In genomic region chr6:52416629-52417151, GRCh38 we compare ENCODE assay signal across 8 cellular contexts. TPM values are rescaled to one million over a fixed set of nuclear protein-coding genes. Genes with fewer than 3 reads are reported as not detected.
A peak's percentile ranks its signal among the peaks of the same experiment; 100 is the strongest.
DNase-seq lines count a peak whose midpoint lies in the region; ATAC-seq, FAIRE-seq and TF ChIP-seq lines count a peak whose summit lies in the region.

No MANE protein-coding gene starts in this region.

- 0% methylated on average over 1 of the region's 1 CpG for WGBS in GM12878 (ENCODE audit: insufficient coverage, insufficient replicate concordance, low lambda C conversion rate, missing lambda C conversion rate)

- no peak for FAIRE-seq in GM12878 (lab: Jason Lieb, UNC)
- peak; percentile 76 for FAIRE-seq in islet of Langerhans (lab: Jason Lieb, UNC)

- TF ChIP-seq RAD21 in GM12878 (IDR thresholded peaks at IDR 0.05; ENCODE audit: insufficient read depth, low read depth, low read length) = peak; percentile 100

- H3K9ac ChIP-seq in GM12878 (ENCODE audit: control insufficient read depth, insufficient read depth, low read length) = no peak overlapping the region

- SMC1A ChIA-PET in GM12878 (lab: Charles Lee; ENCODE audit: uncharacterized antibody, unreplicated experiment) = interaction anchor here (0.6 to 13.5 kb wide), 26 partner anchors 9 to 266 kb away, joined by 3 to 249 read pairs (median 6); partner anchors contain the start of gene MCM3

- RAD21 ChIA-PET in GM12878 (lab: Charles Lee; ENCODE audit: unreplicated experiment) = interaction anchor here (0.7 to 8.0 kb wide), 18 partner anchors 11 to 251 kb away, joined by 3 to 124 read pairs (median 6); partner anchors contain the start of gene MCM3

- POLR2A ChIA-PET in GM12878 (lab: Charles Lee) = interaction anchor here (1.4 to 3.0 kb wide), 2 partner anchors 77 to 246 kb away, joined by 4 to 17 read pairs; no protein-coding TSS in a partner anchor

- H3K4me3 ChIP-seq in GM12878 = no peak overlapping the region

- in situ Hi-C loops in GM12878 (cut with MboI) = loop anchor here (5.0 kb wide), 3 partner anchors 81 to 246 kb away; partner anchors contain the start of gene TRAM2

- H3K79me2 ChIP-seq in GM12878 (ENCODE audit: control insufficient read depth, insufficient read depth, low read length) = no peaks in the 10 kb centered on the region; the same call in 1 of the 2 replicates

- intact Hi-C loops in GM12878 (cut with micrococcal nuclease; ENCODE audit: unreplicated experiment) = loop anchor here (1.0 kb wide), 2 partner anchors 182 to 247 kb away; no protein-coding TSS in a partner anchor

- no peaks in the 10 kb centered on the region for H3K9me3 ChIP-seq in GM12878 (replicated peaks; ENCODE audit: control insufficient read depth, insufficient read depth, low read length)

- no peaks in the 10 kb centered on the region for H3K27me3 ChIP-seq in GM12878 (replicated peaks in 1 of 2; ENCODE audit: control insufficient read depth in 2 of 2, insufficient read depth in 2 of 2, low read length in 1 of 2)

- BruUV-seq in GM12878 (replicated peaks; lab: Mats Ljungman, UMichigan) = no TSS peak

- no peaks in the 10 kb centered on the region for H3K36me3 ChIP-seq in GM12878 (ENCODE audit: control insufficient read depth in 2 of 2, insufficient read depth in 2 of 2, low read length in 1 of 2)

- peak overlapping the region; percentile 25; the same call in 1 of the 2 replicates for H2AFZ ChIP-seq in GM12878 (ENCODE audit: control insufficient read depth, low read depth, low read length)

- TF ChIP-seq CTCF in GM12878 (IDR thresholded peaks at IDR 0.05 in 2 of 3, conservative IDR thresholded peaks at IDR 0.05 in 1 of 3; ENCODE audit: control insufficient read depth in 2 of 3, extremely low read depth in 1 of 3, insufficient read depth in 1 of 3, low read depth in 3 of 3, low read length in 3 of 3) = peak; percentile 74 to 88 (median 82)

- no peaks in the 10 kb centered on the region for H4K20me1 ChIP-seq in GM12878 (ENCODE audit: control insufficient read depth, insufficient read depth)

- DNase-seq in DMS79 (lab: John Stamatoyannopoulos, UW) (peak; percentile 37), NCI-H748 (lab: John Stamatoyannopoulos, UW; ENCODE audit: unreplicated experiment) (peak; percentile 76), GM12878 (ENCODE audit: low read depth, low spot score) (peak; percentile 61), superior temporal gyrus (ENCODE audit: extremely low spot score) (peak; percentile 85)
- no peak for DNase-seq in activated T-cell treated with anti-CD3 and anti-CD28 coated beads, Interleukin-2, amount 50 U/mL, for 48 hours

- CTCF ChIA-PET in GM12878 (lab: Yijun Ruan, JAX) = interaction anchor here (0.6 to 11.2 kb wide), 35 partner anchors 9 to 280 kb away, joined by 3 to 137 read pairs (median 7); partner anchors contain the start of genes MCM3 and TRAM2

- peak; percentile 25 for ATAC-seq in HG03095 (IDR thresholded peaks at IDR 0.05; ENCODE audit: unreplicated experiment)
- peak; percentile 48 for ATAC-seq in GM12878
- ATAC-seq in GM21529 (IDR thresholded peaks at IDR 0.05; ENCODE audit: unreplicated experiment) = no peak

- TF ChIP-seq POLR2A in GM12878 (IDR thresholded peaks at IDR 0.05; ENCODE audit: low read depth, low read length) = no peak

- peaks cover 18% of the 10 kb centered on the region for H3K4me1 ChIP-seq in GM12878 (ENCODE audit: control insufficient read depth, insufficient read depth, low read length)

- no peak for TF ChIP-seq EP300 in GM12878 (IDR thresholded peaks at IDR 0.05; ENCODE audit: borderline replicate concordance in 1 of 2, control insufficient read depth in 1 of 2, low read depth in 2 of 2, low read length in 2 of 2)

- no peak overlapping the region for H3K27ac ChIP-seq in GM12878 (ENCODE audit: control insufficient read depth, insufficient read depth)

- no peak overlapping the region for H3K4me2 ChIP-seq in GM12878 (ENCODE audit: control insufficient read depth, insufficient read depth)

TF ChIP-seq in GM12878, 131 proteins besides CTCF, POLR2A, EP300 and RAD21:
- TF ChIP-seq YY1 (IDR thresholded peaks at IDR 0.05; ENCODE audit: low read depth, low read length) = 0 out of 2 replicates have a peak, but pooled peaks have one; percentile 49
- 0 out of 2 replicates have a peak, but pooled peaks have one; percentile 18 for TF ChIP-seq TBL1XR1 (IDR thresholded peaks at IDR 0.05; ENCODE audit: low read depth, low read length)
- peak; percentile 33; the same call in 1 of the 2 replicates for TF ChIP-seq ZNF24 (IDR thresholded peaks at IDR 0.05)
- 0 out of 2 replicates have a peak, but pooled peaks have one; percentile 23 for TF ChIP-seq IRF4 (IDR thresholded peaks at IDR 0.05; ENCODE audit: low read depth, low read length)
- no peak for TF ChIP-seq NFIC (IDR thresholded peaks at IDR 0.05; ENCODE audit: low read depth, low read length)
- TF ChIP-seq IRF3 (IDR thresholded peaks at IDR 0.05) = no peak
- TF ChIP-seq BHLHE40 (IDR thresholded peaks at IDR 0.05; ENCODE audit: borderline replicate concordance in 1 of 2, low read depth in 2 of 2, low read length in 1 of 2) = peak in 1 of 2 experiments; percentile 83; a peak in 2 of 4 replicates
- no peak for TF ChIP-seq FOS (IDR thresholded peaks at IDR 0.05; ENCODE audit: borderline replicate concordance, extremely low read depth, insufficient read length)
- 0 out of 2 replicates have a peak, but pooled peaks have one; percentile 33 for TF ChIP-seq FOXM1 (IDR thresholded peaks at IDR 0.05; ENCODE audit: low read depth, low read length)
- peak; percentile 99 for TF ChIP-seq SMC3 (IDR thresholded peaks at IDR 0.05; ENCODE audit: borderline replicate concordance, low read length)
- peak; percentile 9; the same call in 1 of the 2 replicates for TF ChIP-seq ATF7 (IDR thresholded peaks at IDR 0.05; ENCODE audit: low read depth)
- peak; percentile 19; the same call in 1 of the 3 replicates for TF ChIP-seq POU2F2 (IDR thresholded peaks at IDR 0.05; ENCODE audit: borderline replicate concordance, low read depth, low read length)
- TF ChIP-seq MEF2B (IDR thresholded peaks at IDR 0.05; ENCODE audit: partially characterized antibody, poor library complexity, severe bottlenecking) = no peak

RNA-seq across cellular contexts. Expression of gene EFHC1, which starts 3.5 kb away (rescaled TPM):
- total RNA-seq in GM12878 (2013; cell fraction: nucleolus; rRNA removed) = 36.3 and 38.8 TPM in 2 replicates
- 5.9 and 6.7 TPM in 2 replicates for total RNA-seq in GM12878 (2014; rRNA removed)
- total RNA-seq in GM12878 (2014; rRNA removed; fragmentation: Illumina TruSeq; extraction: Trizol) = 7.7 TPM in 2 replicates
- total RNA-seq in GM12878 (2021) = 5.2 and 5.5 TPM in 2 replicates
- polyA plus RNA-seq in GM12878 (2011; ENCODE audit: low read depth) = 4.0 TPM
- 14.5 and 16.8 TPM in 2 replicates for polyA plus RNA-seq in GM12878 (2011; rRNA removed)
- 4.1 and 5.7 TPM in 2 replicates for polyA plus RNA-seq in GM12878 (2011; cell fraction: cytosol; rRNA removed)
- polyA plus RNA-seq in GM12878 (2011; cell fraction: nucleus; rRNA removed) = 56.8 and 68.9 TPM in 2 replicates
- 8.8 and 12.1 TPM in 2 replicates for polyA plus RNA-seq in GM12878 (2012)
- polyA plus RNA-seq in GM12878 (2014; fragmentation: Illumina TruSeq; extraction: Trizol) = 8.5 and 8.6 TPM in 2 replicates
- polyA plus RNA-seq in GM12878 (2014; fragmentation: Nextera tagmentation; extraction: Ambion mirVana) = 1 to 10 TPM; 9.0 to 9.1 TPM
- 7.1 and 8.7 TPM in 2 replicates for polyA plus RNA-seq in GM12878 (2014; rRNA removed)
- 10 to 100 TPM; 11.8 to 13.5 TPM for polyA plus RNA-seq in GM12878 (2016; fragmentation: Nextera tagmentation; extraction: Ambion mirVana)
- polyA minus RNA-seq in GM12878 (2011; rRNA and poly(A)+ RNA removed) = 5.9 and 8.0 TPM in 2 replicates
- polyA minus RNA-seq in GM12878 (2011; cell fraction: cytosol; rRNA and poly(A)+ RNA removed) = 1.2 and 1.9 TPM in 2 replicates
- 13.3 and 16.4 TPM in 2 replicates for polyA minus RNA-seq in GM12878 (2011; cell fraction: nucleus; rRNA and poly(A)+ RNA removed)

RNA-seq across cellular contexts. Expression of gene PAQR8, which starts 54.7 kb away (rescaled TPM):
- 33.5 and 35.7 TPM in 2 replicates for total RNA-seq in GM12878 (2013; cell fraction: nucleolus; rRNA removed)
- total RNA-seq in GM12878 (2014; rRNA removed) (13.5 and 16.2 TPM in 2 replicates), GM12878 (2014; rRNA removed; fragmentation: Illumina TruSeq; extraction: Trizol) (11.8 and 12.9 TPM in 2 replicates), GM12878 (2021) (20.0 and 22.8 TPM in 2 replicates)
- polyA plus RNA-seq in GM12878 (2011; ENCODE audit: low read depth) = 2.6 TPM
- polyA plus RNA-seq in GM12878 (2011; rRNA removed) (21.7 and 22.4 TPM in 2 replicates), GM12878 (2014; fragmentation: Illumina TruSeq; extraction: Trizol) (14.5 and 16.2 TPM in 2 replicates), GM12878 (2014; fragmentation: Nextera tagmentation; extraction: Ambion mirVana) (1 to 10 TPM; 3.9 to 4.7 TPM), GM12878 (2014; rRNA removed) (11.6 and 14.6 TPM in 2 replicates), GM12878 (2016; fragmentation: Nextera tagmentation; extraction: Ambion mirVana) (10 to 100 TPM; 19.6 to 20.2 TPM)
- polyA plus RNA-seq in GM12878 (2011; cell fraction: cytosol; rRNA removed) = 19.5 and 20.7 TPM in 2 replicates
- 12.5 and 13.5 TPM in 2 replicates for polyA plus RNA-seq in GM12878 (2011; cell fraction: nucleus; rRNA removed)
- 3.7 and 8.8 TPM in 2 replicates for polyA plus RNA-seq in GM12878 (2012)
- 29.6 and 30.2 TPM in 2 replicates for polyA minus RNA-seq in GM12878 (2011; rRNA and poly(A)+ RNA removed)
- polyA minus RNA-seq in GM12878 (2011; cell fraction: cytosol; rRNA and poly(A)+ RNA removed) = 8.7 and 11.2 TPM in 2 replicates
- polyA minus RNA-seq in GM12878 (2011; cell fraction: nucleus; rRNA and poly(A)+ RNA removed) = 8.7 and 13.9 TPM in 2 replicates

Comparison
In these comparisons a context has a peak if more than half of its experiments do, and no peak if none do; other contexts are left out.
1. DNase-seq: peak in DMS79 (single experiment), NCI-H748 (single experiment), GM12878 (single experiment) and superior temporal gyrus (single experiment); none in activated T-cell treated with anti-CD3 and anti-CD28 coated beads, Interleukin-2, amount 50 U/mL, for 48 hours (0 of 2).